Comparison of ENCODE assay signal across 25 cellular contexts in the genomic region with DNA sequence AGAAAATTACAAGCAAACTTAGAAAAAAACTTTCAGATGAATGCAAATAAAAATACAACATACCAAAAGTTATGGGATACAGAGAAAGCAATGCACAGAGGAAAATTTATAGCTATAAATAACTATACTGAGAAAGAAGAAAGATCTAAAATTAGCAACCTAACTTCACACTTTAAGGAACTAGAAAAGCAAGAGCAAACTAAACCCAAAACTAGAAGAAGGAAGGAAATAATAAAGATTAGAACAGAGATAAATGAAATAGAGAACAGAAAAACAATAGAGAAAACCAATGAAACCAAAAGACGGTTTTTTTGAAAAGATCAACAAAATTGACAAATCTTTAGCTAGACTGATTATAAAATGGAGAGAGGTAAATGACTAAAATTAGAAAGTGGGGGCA. TPM values are rescaled to one million over a fixed set of nuclear protein-coding genes. Genes with fewer than 3 reads are reported as not detected.
DNase-seq lines count a peak whose midpoint lies in the region; ATAC-seq, FAIRE-seq and TF ChIP-seq lines count a peak whose summit lies in the region.
"Had no signal": no experiment of that assay in that cellular context is flagged by ENCODE, and none has a peak within 500 bp of the region (broad histone marks: within the 10 kb centered on the region; RNA-seq: fewer than 3 reads in every experiment).

No MANE protein-coding gene starts in this region.

- no peaks in the 10 kb centered on the region for H3K36me3 ChIP-seq in left ventricle myocardium inferior
- H3K36me3 ChIP-seq: breast epithelium, heart left ventricle had no signal

- peak; percentile 79 for FAIRE-seq in GM18507 (lab: Jason Lieb, UNC)
- peak; percentile 21 for FAIRE-seq in colon (lab: Jason Lieb, UNC)
- FAIRE-seq: GM12891 had no signal

- peak; percentile 63 for ATAC-seq in HG03565 (IDR thresholded peaks at IDR 0.05; ENCODE audit: unreplicated experiment)
- ATAC-seq in GM18520 (IDR thresholded peaks at IDR 0.05; ENCODE audit: unreplicated experiment) = no peak
- ATAC-seq: heart left ventricle had no signal

- H3K4me3 ChIP-seq in left ventricle myocardium inferior = no peak overlapping the region
- H3K4me3 ChIP-seq: breast epithelium, heart left ventricle, lung, testis had no signal

- no peak for DNase-seq in GM18507 (ENCODE audit: extremely low spot score, insufficient read length, low read depth)
- peak; percentile 66 for DNase-seq in SIG-M5 (lab: John Stamatoyannopoulos, UW)
- no peak for DNase-seq in hypothalamus (lab: John Stamatoyannopoulos, UW)
- DNase-seq in left ventricle myocardium inferior = no peak
- DNase-seq in posterior vena cava (ENCODE audit: low spot score) = no peak
- DNase-seq: activated CD4-positive, alpha-beta T cell treated with anti-CD3 and anti-CD28 coated beads, Interleukin-2, amount 50 U/mL, for 1 hour; activated T-cell treated with anti-CD3 and anti-CD28 coated beads, Interleukin-2, amount 50 U/mL, for 1 hour; heart left ventricle; Karpas-422; NCI-H187; NCI-H345; SHP77; stimulated activated CD4-positive, alpha-beta T cell treated with anti-CD3 and anti-CD28 coated beads, Interleukin-4, amount 100 ng/mL, for 4 hours; stimulated activated CD8-positive, alpha-beta memory T cell treated with anti-CD3 and anti-CD28 coated beads, Interleukin-4, amount 100 ng/mL, for 48 hours; T-helper 9 cell; testis had no signal

- H3K4me1 ChIP-seq in left ventricle myocardium inferior = no peaks in the 10 kb centered on the region
- H3K4me1 ChIP-seq: breast epithelium, parathyroid adenoma, testis had no signal

- TF ChIP-seq CTCF in left ventricle myocardium inferior (IDR thresholded peaks at IDR 0.05; ENCODE audit: borderline replicate concordance) = no peak

- no peaks in the 10 kb centered on the region for H3K9me3 ChIP-seq in left ventricle myocardium inferior (replicated peaks)
- H3K9me3 ChIP-seq: breast epithelium, testis had no signal

- peaks cover 4% of the 10 kb centered on the region for H3K27me3 ChIP-seq in left ventricle myocardium inferior (ENCODE audit: low read depth)
- H3K27me3 ChIP-seq: breast epithelium, testis had no signal

- intact Hi-C loops in left ventricle myocardium inferior (cut with micrococcal nuclease) (no loop called here), posterior vena cava (cut with DNase I) (no loop called here)

- no peak overlapping the region for H3K27ac ChIP-seq in left ventricle myocardium inferior (replicated peaks)
- H3K27ac ChIP-seq: breast epithelium, heart left ventricle, parathyroid adenoma, testis had no signal

RNA-seq across cellular contexts. Expression of gene STRA8, which starts 9.6 kb away (rescaled TPM):
- not detected for total RNA-seq in left ventricle myocardium inferior
- total RNA-seq in posterior vena cava = not detected
- total RNA-seq: breast epithelium, G401, heart left ventricle, lung, skeletal muscle tissue had no signal

RNA-seq across cellular contexts. Expression of gene WDR91, which starts 12.7 kb away (rescaled TPM):
- total RNA-seq in left ventricle myocardium inferior = 5.4 TPM
- 10 to 100 TPM in 1 of 2 donors, 1 to 10 TPM in 1; 9.2 to 11.3 TPM for total RNA-seq in posterior vena cava

RNA-seq across cellular contexts. Expression of gene CYREN, which starts 53.5 kb away (rescaled TPM):
- total RNA-seq in left ventricle myocardium inferior (29.8 TPM), posterior vena cava (10 to 100 TPM; 26.8 to 31.7 TPM)
